ENCODE assay signal across 8 cellular contexts in genomic region chr2:174336403-174337336, GRCh38. TPM values are rescaled to one million over a fixed set of nuclear protein-coding genes. Genes with fewer than 3 reads are reported as not detected.
A peak's percentile ranks its signal among the peaks of the same experiment; 100 is the strongest.
DNase-seq lines count a peak whose midpoint lies in the region; ATAC-seq, FAIRE-seq and TF ChIP-seq lines count a peak whose summit lies in the region.

No MANE protein-coding gene starts in this region.

- TF ChIP-seq CTCF in HFF-Myc (IDR thresholded peaks at IDR 0.05; ENCODE audit: low read depth, low read length, missing control alignments) (no peak), keratinocyte (optimal IDR thresholded peaks at IDR 0.05 in 1 of 3, IDR thresholded peaks at IDR 0.05 in 1 of 3, conservative IDR thresholded peaks at IDR 0.05 in 1 of 3; ENCODE audit: extremely low read depth in 1 of 3, insufficient read depth in 2 of 3, low read length in 3 of 3) (peak in 2 of 3 experiments; percentile 5 to 17), thyroid gland (IDR thresholded peaks at IDR 0.05) (peak in 2 of 6 experiments; percentile 20 to 27)

- H4K20me1 ChIP-seq in keratinocyte (ENCODE audit: control insufficient read depth, extremely low read depth, insufficient read depth, low read length), result peaks cover 4% of the 10 kb centered on the region

- H3K27ac Mint-ChIP-seq in activated naive CD8-positive, alpha-beta T cell, result no peak overlapping the region

- H2AFZ ChIP-seq in keratinocyte (ENCODE audit: control insufficient read depth, low read length), result peak overlapping the region; percentile 49

- H3K4me1 Mint-ChIP-seq in activated naive CD8-positive, alpha-beta T cell (ENCODE audit: low read depth), result peaks cover 49% of the 10 kb centered on the region

- TF ChIP-seq POLR2A in thyroid gland (IDR thresholded peaks at IDR 0.05), result no peak

- H3K36me3 Mint-ChIP-seq in activated naive CD8-positive, alpha-beta T cell, result no peaks in the 10 kb centered on the region

- no peaks in the 10 kb centered on the region for H3K79me2 ChIP-seq in keratinocyte (ENCODE audit: control insufficient read depth, insufficient read depth, low read length)

- H3K27me3 ChIP-seq in keratinocyte (ENCODE audit: control insufficient read depth, extremely low read depth, insufficient read depth, low read length), result peaks cover 95% of the 10 kb centered on the region
- H3K27me3 ChIP-seq in thyroid gland, result peaks cover 91% of the 10 kb centered on the region

- DNase-seq in GM03348 (ENCODE audit: low spot score) (peak; percentile 47), HFF-Myc (ENCODE audit: extremely low read depth, low read depth) (no peak), NCI-H524 treated with DMSO at 0.1 percent for 48 hours (lab: John Stamatoyannopoulos, UW) (peak; percentile 8), keratinocyte (ENCODE audit: low read depth, low spot score) (no peak), thyroid gland (peak; percentile 50 to 54), dedifferentiated amniotic fluid mesenchymal stem cell (ENCODE audit: extremely low spot score) (no peak)

- no peak for FAIRE-seq in keratinocyte (lab: Jason Lieb, UNC)

- no peak for ATAC-seq in HG03280 (IDR thresholded peaks at IDR 0.05; ENCODE audit: unreplicated experiment)

- dilution Hi-C loops in keratinocyte (cut with MboI; ENCODE audit: extremely low pct_ligation_motif_present, low sequenced_read_pairs), result no loop called here

- peaks cover 12% of the 10 kb centered on the region for H3K4me1 ChIP-seq in keratinocyte (ENCODE audit: control insufficient read depth, extremely low read depth, insufficient read depth, low read length)
- peaks cover 27 to 54% of the 10 kb centered on the region in 2 donors for H3K4me1 ChIP-seq in thyroid gland

- intact Hi-C loops in thyroid gland (cut with DNase I), result no loop called here

- peak overlapping the region; percentile 35 for H3K4me3 Mint-ChIP-seq in activated naive CD8-positive, alpha-beta T cell

- no peaks in the 10 kb centered on the region for H3K9me3 ChIP-seq in keratinocyte (ENCODE audit: control insufficient read depth, low read depth, low read length)
- no peaks in the 10 kb centered on the region for H3K9me3 ChIP-seq in thyroid gland

- H3K4me3 ChIP-seq in HFF-Myc (replicated peaks; ENCODE audit: low read depth, low read length) (peak overlapping the region; percentile 41), keratinocyte (ENCODE audit: control insufficient read depth in 2 of 3, extremely low read depth in 1 of 3, insufficient read depth in 2 of 3, low read depth in 1 of 3, low read length in 3 of 3) (peak overlapping the region; percentile 32 to 48 (median 36)), thyroid gland (replicated peaks in 1 of 3) (peak overlapping the region in 1 of 3 donors; percentile 13)

- no peaks in the 10 kb centered on the region for H3K9me1 ChIP-seq in keratinocyte (ENCODE audit: control insufficient read depth, extremely low read depth, insufficient read depth, low read length)

- H3K9me3 Mint-ChIP-seq in activated naive CD8-positive, alpha-beta T cell (ENCODE audit: low read depth), result no peaks in the 10 kb centered on the region

- no peak overlapping the region for H3K9ac ChIP-seq in keratinocyte (ENCODE audit: control insufficient read depth, extremely low read depth, insufficient read depth, low read length)

- peaks cover 44% of the 10 kb centered on the region for H3K27me3 Mint-ChIP-seq in activated naive CD8-positive, alpha-beta T cell

- WGBS in thyroid gland, 2 donors, result 0 to 5% methylated on average over 11 to 13 of the region's 113 CpGs

- H3K4me2 ChIP-seq in keratinocyte (ENCODE audit: control insufficient read depth, extremely low read depth, insufficient read depth, low read depth, low read length), result peak overlapping the region; percentile 59

- H3K27ac ChIP-seq in keratinocyte (ENCODE audit: control insufficient read depth, insufficient read depth, low read length) (no peak overlapping the region), thyroid gland (no peak overlapping the region)

- H3K36me3 ChIP-seq in keratinocyte (ENCODE audit: control insufficient read depth in 2 of 2, extremely low read depth in 1 of 2, insufficient read depth in 2 of 2, low read length in 2 of 2), result no peaks in the 10 kb centered on the region
- H3K36me3 ChIP-seq in thyroid gland, result no peaks in the 10 kb centered on the region

RNA-seq across cellular contexts. Expression of gene SP9, which starts 1.9 kb away (rescaled TPM):
- polyA plus RNA-seq in keratinocyte, result not detected in 3 replicates
- polyA plus RNA-seq in keratinocyte (2011; ENCODE audit: low read depth), result not detected
- not detected in 2 replicates for polyA plus RNA-seq in keratinocyte (2011; cell fraction: cytosol; rRNA removed)
- polyA plus RNA-seq in keratinocyte (2011; cell fraction: nucleus; rRNA removed), result not detected in 2 replicates
- polyA plus RNA-seq in keratinocyte (2012; ENCODE audit: low replicate concordance), result not detected in 2 replicates
- polyA minus RNA-seq in keratinocyte, result not detected in 3 replicates
- polyA minus RNA-seq in keratinocyte (2011; cell fraction: cytosol; rRNA and poly(A)+ RNA removed), result not detected
- not detected in 2 replicates for polyA minus RNA-seq in keratinocyte (2011; cell fraction: nucleus; rRNA and poly(A)+ RNA removed)
- total RNA-seq in thyroid gland, result not detected

RNA-seq across cellular contexts. Expression of gene SCRN3, which starts 58.9 kb away (rescaled TPM):
- 12.8 to 18.6 TPM (median 13.9 TPM) in 3 replicates for polyA plus RNA-seq in keratinocyte
- 20.1 TPM for polyA plus RNA-seq in keratinocyte (2011; ENCODE audit: low read depth)
- 14.7 and 23.7 TPM in 2 replicates for polyA plus RNA-seq in keratinocyte (2011; cell fraction: cytosol; rRNA removed)
- polyA plus RNA-seq in keratinocyte (2011; cell fraction: nucleus; rRNA removed), result 12.7 and 16.9 TPM in 2 replicates
- 14.2 and 14.8 TPM in 2 replicates for polyA plus RNA-seq in keratinocyte (2012; ENCODE audit: low replicate concordance)
- 1.9 to 8.4 TPM (median 7.0 TPM) in 3 replicates for polyA minus RNA-seq in keratinocyte
- polyA minus RNA-seq in keratinocyte (2011; cell fraction: cytosol; rRNA and poly(A)+ RNA removed), result 7.3 TPM
- polyA minus RNA-seq in keratinocyte (2011; cell fraction: nucleus; rRNA and poly(A)+ RNA removed), result 6.2 and 11.9 TPM in 2 replicates
- total RNA-seq in thyroid gland, result 10 to 100 TPM; 26.0 to 37.5 (median 32.3) TPM

Comparison
In these comparisons a context has a peak if more than half of its experiments do, and no peak if none do; other contexts are left out.
1. DNase-seq: peak in GM03348 (single experiment), NCI-H524 treated with DMSO at 0.1 percent for 48 hours (single experiment) and thyroid gland (2 of 2); none in HFF-Myc (single experiment), keratinocyte (single experiment) and dedifferentiated amniotic fluid mesenchymal stem cell (single experiment).